ENCODE assay signal across 1 cellular context in the genomic region with DNA sequence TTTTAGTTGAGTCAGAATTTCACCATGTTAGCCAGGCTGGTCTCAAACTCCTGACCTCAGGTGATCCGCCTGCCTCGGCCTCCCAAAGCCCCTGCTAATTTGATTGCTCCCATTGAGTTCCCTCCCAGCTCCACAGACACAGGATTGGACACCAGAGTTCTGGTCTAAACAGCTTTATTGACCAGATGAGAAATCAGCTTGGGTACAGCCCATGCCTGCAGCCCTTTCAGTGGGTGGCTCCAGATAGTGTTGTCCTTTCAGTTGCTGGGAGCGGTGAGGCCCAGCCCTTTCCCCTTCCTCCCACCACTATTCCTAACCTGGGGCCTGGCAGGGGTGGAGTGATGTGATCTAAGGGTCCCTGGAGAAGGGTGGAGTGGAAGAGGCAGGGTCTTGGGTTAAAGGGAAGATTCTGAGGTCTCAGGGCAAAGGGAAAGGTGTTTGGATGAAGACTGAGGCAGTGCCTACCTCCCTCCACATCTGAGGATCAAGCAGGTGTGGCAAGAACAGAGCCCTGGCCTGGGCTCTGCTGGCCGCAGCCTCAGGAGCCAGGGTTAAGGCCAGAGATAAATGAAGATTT.
TF ChIP-seq lines count a peak whose summit lies in the region.

No MANE protein-coding gene starts in this region.

TF ChIP-seq in endothelial cell of umbilical vein, 7 proteins besides CTCF, POLR2A, EP300 and RAD21:
- TF ChIP-seq JUN (IDR thresholded peaks at IDR 0.05; ENCODE audit: borderline replicate concordance, insufficient read depth, insufficient read length, low read depth) (no peak), FOS (IDR thresholded peaks at IDR 0.05; ENCODE audit: borderline replicate concordance, insufficient read depth, low read length) (no peak), POLR2AphosphoS5 (IDR thresholded peaks at IDR 0.05; ENCODE audit: insufficient read depth, low read depth, low read length) (no peak), MYC (IDR thresholded peaks at IDR 0.05; ENCODE audit: low read depth, low read length) (no peak), EZH2 (IDR thresholded peaks at IDR 0.05; ENCODE audit: borderline replicate concordance, low read depth, low read length, severe bottlenecking) (no peak), GATA2 (IDR thresholded peaks at IDR 0.05; ENCODE audit: insufficient read depth, insufficient read length, low read depth, low read length) (no peak)
- TF ChIP-seq, protein P1, sequence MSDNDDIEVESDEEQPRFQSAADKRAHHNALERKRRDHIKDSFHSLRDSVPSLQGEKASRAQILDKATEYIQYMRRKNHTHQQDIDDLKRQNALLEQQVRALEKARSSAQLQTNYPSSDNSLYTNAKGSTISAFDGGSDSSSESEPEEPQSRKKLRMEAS (IDR thresholded peaks at IDR 0.05; ENCODE audit: insufficient read depth, insufficient read length): no peak
TF ChIP-seq in endothelial cell of umbilical vein: peak in this region for 0.
